Comparison of ENCODE assay signal across 1 cellular context in the genomic region with DNA sequence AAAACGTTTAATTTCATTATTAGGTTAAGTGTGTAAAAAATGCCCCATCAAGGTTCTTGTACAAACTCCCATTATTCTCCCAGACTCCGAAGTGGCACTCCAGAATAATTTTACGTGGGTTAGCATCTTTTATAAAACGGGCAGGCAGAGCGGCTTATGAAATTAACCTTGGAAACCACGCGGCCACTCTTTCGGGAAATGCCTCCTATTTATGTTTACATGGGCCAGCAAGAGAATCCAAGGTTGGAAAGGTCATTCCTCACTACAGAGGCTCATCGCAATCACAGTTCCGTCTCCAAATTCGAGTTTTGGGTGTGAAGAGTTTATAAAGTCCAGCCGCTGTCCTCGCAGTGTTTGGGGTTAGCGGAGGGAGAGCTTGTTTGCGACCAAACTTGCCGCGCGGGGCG.
TF ChIP-seq lines count a peak whose summit lies in the region.

No MANE protein-coding gene starts in this region.

TF ChIP-seq in K562, 482 proteins besides CTCF, POLR2A, EP300 and RAD21 (continued from another document):
- TF ChIP-seq, protein P1, sequence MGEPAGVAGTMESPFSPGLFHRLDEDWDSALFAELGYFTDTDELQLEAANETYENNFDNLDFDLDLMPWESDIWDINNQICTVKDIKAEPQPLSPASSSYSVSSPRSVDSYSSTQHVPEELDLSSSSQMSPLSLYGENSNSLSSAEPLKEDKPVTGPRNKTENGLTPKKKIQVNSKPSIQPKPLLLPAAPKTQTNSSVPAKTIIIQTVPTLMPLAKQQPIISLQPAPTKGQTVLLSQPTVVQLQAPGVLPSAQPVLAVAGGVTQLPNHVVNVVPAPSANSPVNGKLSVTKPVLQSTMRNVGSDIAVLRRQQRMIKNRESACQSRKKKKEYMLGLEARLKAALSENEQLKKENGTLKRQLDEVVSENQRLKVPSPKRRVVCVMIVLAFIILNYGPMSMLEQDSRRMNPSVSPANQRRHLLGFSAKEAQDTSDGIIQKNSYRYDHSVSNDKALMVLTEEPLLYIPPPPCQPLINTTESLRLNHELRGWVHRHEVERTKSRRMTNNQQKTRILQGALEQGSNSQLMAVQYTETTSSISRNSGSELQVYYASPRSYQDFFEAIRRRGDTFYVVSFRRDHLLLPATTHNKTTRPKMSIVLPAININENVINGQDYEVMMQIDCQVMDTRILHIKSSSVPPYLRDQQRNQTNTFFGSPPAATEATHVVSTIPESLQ (CRISPR knock-in tag; IDR thresholded peaks at IDR 0.05), result 0 out of 2 replicates have a peak, but pooled peaks have one; percentile 78
- 0 out of 2 replicates have a peak, but pooled peaks have one; percentile 6 for TF ChIP-seq SOX6 (IDR thresholded peaks at IDR 0.05)
- TF ChIP-seq TAF9B (IDR thresholded peaks at IDR 0.05; ENCODE audit: partially characterized antibody), result no peak
- no peak for TF ChIP-seq TRIM24 (IDR thresholded peaks at IDR 0.05)
- no peak for TF ChIP-seq NR2C2 (CRISPR knock-in tag; IDR thresholded peaks at IDR 0.05)
- 0 out of 2 replicates have a peak, but pooled peaks have one; percentile 73 for TF ChIP-seq NR2C2 (tag; IDR thresholded peaks at IDR 0.05)
- TF ChIP-seq, protein P2, sequence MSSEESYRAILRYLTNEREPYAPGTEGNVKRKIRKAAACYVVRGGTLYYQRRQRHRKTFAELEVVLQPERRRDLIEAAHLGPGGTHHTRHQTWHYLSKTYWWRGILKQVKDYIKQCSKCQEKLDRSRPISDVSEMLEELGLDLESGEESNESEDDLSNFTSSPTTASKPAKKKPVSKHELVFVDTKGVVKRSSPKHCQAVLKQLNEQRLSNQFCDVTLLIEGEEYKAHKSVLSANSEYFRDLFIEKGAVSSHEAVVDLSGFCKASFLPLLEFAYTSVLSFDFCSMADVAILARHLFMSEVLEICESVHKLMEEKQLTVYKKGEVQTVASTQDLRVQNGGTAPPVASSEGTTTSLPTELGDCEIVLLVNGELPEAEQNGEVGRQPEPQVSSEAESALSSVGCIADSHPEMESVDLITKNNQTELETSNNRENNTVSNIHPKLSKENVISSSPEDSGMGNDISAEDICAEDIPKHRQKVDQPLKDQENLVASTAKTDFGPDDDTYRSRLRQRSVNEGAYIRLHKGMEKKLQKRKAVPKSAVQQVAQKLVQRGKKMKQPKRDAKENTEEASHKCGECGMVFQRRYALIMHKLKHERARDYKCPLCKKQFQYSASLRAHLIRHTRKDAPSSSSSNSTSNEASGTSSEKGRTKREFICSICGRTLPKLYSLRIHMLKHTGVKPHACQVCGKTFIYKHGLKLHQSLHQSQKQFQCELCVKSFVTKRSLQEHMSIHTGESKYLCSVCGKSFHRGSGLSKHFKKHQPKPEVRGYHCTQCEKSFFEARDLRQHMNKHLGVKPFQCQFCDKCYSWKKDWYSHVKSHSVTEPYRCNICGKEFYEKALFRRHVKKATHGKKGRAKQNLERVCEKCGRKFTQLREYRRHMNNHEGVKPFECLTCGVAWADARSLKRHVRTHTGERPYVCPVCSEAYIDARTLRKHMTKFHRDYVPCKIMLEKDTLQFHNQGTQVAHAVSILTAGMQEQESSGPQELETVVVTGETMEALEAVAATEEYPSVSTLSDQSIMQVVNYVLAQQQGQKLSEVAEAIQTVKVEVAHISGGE (CRISPR knock-in tag; IDR thresholded peaks at IDR 0.05), result 0 out of 6 replicates have a peak, but pooled peaks of 1 of the 3 experiments have one; percentile 1
- no peak for TF ChIP-seq TCFL5 (CRISPR knock-in tag; conservative IDR thresholded peaks at IDR 0.05)
- TF ChIP-seq PHTF2 (CRISPR knock-in tag; IDR thresholded peaks at IDR 0.05), result no peak
- TF ChIP-seq HSF4 (CRISPR knock-in tag; IDR thresholded peaks at IDR 0.05; ENCODE audit: borderline replicate concordance), result no peak
- TF ChIP-seq ZNF668 (CRISPR knock-in tag; IDR thresholded peaks at IDR 0.05), result no peak
- TF ChIP-seq, protein P3, sequence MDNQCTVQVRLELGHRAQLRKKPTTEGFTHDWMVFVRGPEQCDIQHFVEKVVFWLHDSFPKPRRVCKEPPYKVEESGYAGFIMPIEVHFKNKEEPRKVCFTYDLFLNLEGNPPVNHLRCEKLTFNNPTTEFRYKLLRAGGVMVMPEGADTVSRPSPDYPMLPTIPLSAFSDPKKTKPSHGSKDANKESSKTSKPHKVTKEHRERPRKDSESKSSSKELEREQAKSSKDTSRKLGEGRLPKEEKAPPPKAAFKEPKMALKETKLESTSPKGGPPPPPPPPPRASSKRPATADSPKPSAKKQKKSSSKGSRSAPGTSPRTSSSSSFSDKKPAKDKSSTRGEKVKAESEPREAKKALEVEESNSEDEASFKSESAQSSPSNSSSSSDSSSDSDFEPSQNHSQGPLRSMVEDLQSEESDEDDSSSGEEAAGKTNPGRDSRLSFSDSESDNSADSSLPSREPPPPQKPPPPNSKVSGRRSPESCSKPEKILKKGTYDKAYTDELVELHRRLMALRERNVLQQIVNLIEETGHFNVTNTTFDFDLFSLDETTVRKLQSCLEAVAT (IDR thresholded peaks at IDR 0.05), result peak in 1 of 2 experiments; percentile 37; a peak in 1 of 4 replicates
- TF ChIP-seq MAZ (CRISPR knock-in tag; conservative IDR thresholded peaks at IDR 0.05 in 1 of 2, IDR thresholded peaks at IDR 0.05 in 1 of 2), result no peak
- no peak for TF ChIP-seq SLC30A9 (CRISPR knock-in tag; IDR thresholded peaks at IDR 0.05)
- TF ChIP-seq, protein P4, sequence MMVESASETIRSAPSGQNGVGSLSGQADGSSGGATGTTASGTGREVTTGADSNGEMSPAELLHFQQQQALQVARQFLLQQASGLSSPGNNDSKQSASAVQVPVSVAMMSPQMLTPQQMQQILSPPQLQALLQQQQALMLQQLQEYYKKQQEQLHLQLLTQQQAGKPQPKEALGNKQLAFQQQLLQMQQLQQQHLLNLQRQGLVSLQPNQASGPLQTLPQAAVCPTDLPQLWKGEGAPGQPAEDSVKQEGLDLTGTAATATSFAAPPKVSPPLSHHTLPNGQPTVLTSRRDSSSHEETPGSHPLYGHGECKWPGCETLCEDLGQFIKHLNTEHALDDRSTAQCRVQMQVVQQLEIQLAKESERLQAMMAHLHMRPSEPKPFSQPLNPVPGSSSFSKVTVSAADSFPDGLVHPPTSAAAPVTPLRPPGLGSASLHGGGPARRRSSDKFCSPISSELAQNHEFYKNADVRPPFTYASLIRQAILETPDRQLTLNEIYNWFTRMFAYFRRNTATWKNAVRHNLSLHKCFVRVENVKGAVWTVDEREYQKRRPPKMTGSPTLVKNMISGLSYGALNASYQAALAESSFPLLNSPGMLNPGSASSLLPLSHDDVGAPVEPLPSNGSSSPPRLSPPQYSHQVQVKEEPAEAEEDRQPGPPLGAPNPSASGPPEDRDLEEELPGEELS (CRISPR knock-in tag; IDR thresholded peaks at IDR 0.05; ENCODE audit: borderline replicate concordance), result peak; percentile 87; the same call in 1 of the 2 replicates
- TF ChIP-seq KLF6 (CRISPR knock-in tag; IDR thresholded peaks at IDR 0.05; ENCODE audit: borderline replicate concordance), result no peak
- no peak for TF ChIP-seq HMGN3 (IDR thresholded peaks at IDR 0.05; ENCODE audit: borderline replicate concordance, extremely low read depth, insufficient read length, low read depth, low read length)
- no peak for TF ChIP-seq ATF7 (IDR thresholded peaks at IDR 0.05)
- TF ChIP-seq ETV5 (CRISPR knock-in tag; IDR thresholded peaks at IDR 0.05; ENCODE audit: low read depth), result no peak
- TF ChIP-seq BRD9 (IDR thresholded peaks at IDR 0.05; ENCODE audit: low read depth, partially characterized antibody), result peak; percentile 72
- TF ChIP-seq NFIC (IDR thresholded peaks at IDR 0.05), result no peak
